1 cellular context compared by ENCODE assay signal in genomic region chr4:103091601-103092223, GRCh38.
TF ChIP-seq lines count a peak whose summit lies in the region.

No MANE protein-coding gene starts in this region.

TF ChIP-seq in K562, 482 proteins besides CTCF, POLR2A, EP300 and RAD21 (continued from another document):
- TF ChIP-seq DEAF1 (CRISPR knock-in tag; IDR thresholded peaks at IDR 0.05) (peak; percentile 65), ZNF384 (IDR thresholded peaks at IDR 0.05; ENCODE audit: low read depth, low read length) (peak; percentile 94), STAG1 (CRISPR knock-in tag; IDR thresholded peaks at IDR 0.05; ENCODE audit: borderline replicate concordance) (peak; percentile 52; the same call in 1 of the 2 replicates), ZMIZ1 (IDR thresholded peaks at IDR 0.05; ENCODE audit: low read depth in 2 of 2, low read length in 2 of 2) (no peak)
